40 cellular contexts compared by ENCODE assay signal in the genomic region with DNA sequence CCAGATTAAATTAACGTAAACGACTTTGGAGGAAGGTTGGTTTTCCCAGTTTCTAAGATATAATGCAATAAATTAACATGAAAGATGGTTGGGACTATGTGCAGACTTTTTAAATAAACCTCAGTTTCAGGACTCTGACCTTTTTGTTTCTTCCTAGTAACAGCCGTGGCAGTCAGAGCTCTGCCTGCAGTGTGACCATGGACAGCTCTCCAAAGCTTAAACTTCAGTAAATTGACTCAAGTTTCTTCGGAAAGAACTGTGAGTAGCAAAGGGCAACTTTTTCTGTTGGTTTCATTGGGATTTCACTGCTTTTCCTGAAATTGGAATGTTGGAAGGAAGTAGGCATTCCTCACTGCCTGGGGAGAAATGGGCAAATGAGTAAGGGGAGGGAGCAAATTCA. TPM values are rescaled to one million over a fixed set of nuclear protein-coding genes. Genes with fewer than 3 reads are reported as not detected.
"Had no signal": no experiment of that assay in that cellular context is flagged by ENCODE, and none has a peak within 500 bp of the region (broad histone marks: within the 10 kb centered on the region; RNA-seq: fewer than 3 reads in every experiment).

No MANE protein-coding gene starts in this region.

- H3K27me3 Mint-ChIP-seq: activated naive CD4-positive, alpha-beta T cell treated with anti-CD3 and anti-CD28 coated beads, Interleukin-2, amount 10 ng/mL, durations not matched to agents 7 days and 5 days; activated naive CD8-positive, alpha-beta T cell treated with anti-CD3 and anti-CD28 coated beads, Interleukin-2, amount 10 ng/mL, durations not matched to agents 7 days and 5 days; T-helper 17 cell had no signal

- H3K9me3 ChIP-seq: ascending aorta, colonic mucosa had no signal

- FAIRE-seq: endometrium, endothelial cell of umbilical vein had no signal

- H3K4me3 Mint-ChIP-seq: activated B cell treated with CpG ODN at 0.5 μM for 24 hours; activated CD8-positive, alpha-beta T cell treated with anti-CD3 and anti-CD28 coated beads for 36 hours; activated naive CD4-positive, alpha-beta T cell treated with anti-CD3 and anti-CD28 coated beads, Interleukin-2, amount 10 ng/mL, durations not matched to agents 7 days and 5 days; activated naive CD8-positive, alpha-beta T cell treated with anti-CD3 and anti-CD28 coated beads, Interleukin-2, amount 10 ng/mL, durations not matched to agents 7 days and 5 days; activated T-helper 1 cell treated with anti-CD3 and anti-CD28 coated beads, Interleukin-12 subunit alpha, Interleukin-12 subunit beta, Interleukin-2, Interleukin-4 antibody, amounts not matched to agents 30 ng/mL and 10 ng/mL and 1 ng/mL, durations not matched to agents 14 hours and 24 hours and 36 hours; brain; T-helper 17 cell; T-helper 2 cell treated with Interferon-gamma antibody and Interleukin-4, amounts not matched to agents 5 μg/mL and 100 μg/mL, for 36 hours had no signal

- H3K4me1 Mint-ChIP-seq: activated B cell treated with CpG ODN at 0.5 μM for 24 hours; activated naive CD4-positive, alpha-beta T cell treated with anti-CD3 and anti-CD28 coated beads, Interleukin-2, amount 10 ng/mL, durations not matched to agents 7 days and 5 days; activated naive CD8-positive, alpha-beta T cell treated with anti-CD3 and anti-CD28 coated beads, Interleukin-2, amount 10 ng/mL, durations not matched to agents 7 days and 5 days; brain; T-helper 17 cell had no signal

- H3K4me3 ChIP-seq: ascending aorta, breast epithelium, cardiac muscle cell, colonic mucosa, esophagus squamous epithelium, gastroesophageal sphincter, heart right ventricle had no signal

- H3K36me3 Mint-ChIP-seq: activated naive CD4-positive, alpha-beta T cell treated with anti-CD3 and anti-CD28 coated beads, Interleukin-2, amount 10 ng/mL, durations not matched to agents 7 days and 5 days; activated naive CD8-positive, alpha-beta T cell treated with anti-CD3 and anti-CD28 coated beads, Interleukin-2, amount 10 ng/mL, durations not matched to agents 7 days and 5 days; brain had no signal

- H3K27ac ChIP-seq: ascending aorta, breast epithelium, cardiac muscle cell, colonic mucosa, epithelial cell of prostate, esophagus squamous epithelium, gastroesophageal sphincter, heart right ventricle, WERI-Rb-1 had no signal

- DNase-seq: activated B cell treated with CpG ODN at 0.5 μM for 24 hours; activated CD4-positive, alpha-beta T cell treated with anti-CD3 and anti-CD28 coated beads for 48 hours; activated CD4-positive, alpha-beta T cell treated with anti-CD3 and anti-CD28 coated beads, Interleukin-2, amount 50 U/mL, for 1 hour; activated CD4-positive, alpha-beta T cell treated with anti-CD3 and anti-CD28 coated beads, Interleukin-2, amount 50 U/mL, for 48 hours; activated CD8-positive, alpha-beta memory T cell treated with anti-CD3 and anti-CD28 coated beads for 24 hours; activated CD8-positive, alpha-beta memory T cell treated with anti-CD3 and anti-CD28 coated beads, Interleukin-2, amount 50 U/mL, for 4 hours; activated CD8-positive, alpha-beta T cell treated with anti-CD3 and anti-CD28 coated beads for 36 hours; activated gamma-delta T cell; activated naive CD4-positive, alpha-beta T cell; activated naive CD4-positive, alpha-beta T cell treated with anti-CD3 and anti-CD28 coated beads, Interleukin-2, amount 10 ng/mL, durations not matched to agents 7 days and 5 days; activated naive CD8-positive, alpha-beta T cell treated with anti-CD3 and anti-CD28 coated beads, Interleukin-2, amount 10 ng/mL, durations not matched to agents 7 days and 5 days; activated T-cell treated with anti-CD3 and anti-CD28 coated beads, Interleukin-2, amount 50 U/mL, for 1 hour; activated T-cell treated with anti-CD3 and anti-CD28 coated beads, Interleukin-2, amount 50 U/mL, for 48 hours; central memory CD4-positive, alpha-beta T cell; cerebellar nuclear complex; colonic mucosa; effector CD8-positive, alpha-beta T cell; esophagus squamous epithelium; foreskin melanocyte; heart right ventricle; T-helper 17 cell; T1000; WERI-Rb-1 had no signal

- ATAC-seq: activated CD4-positive, CD25-positive, alpha-beta regulatory T cell treated with anti-CD3 and anti-CD28 coated beads, Interleukin-2, amount 50 U/mL, for 24 hours; activated CD8-positive, alpha-beta T cell treated with anti-CD3 and anti-CD28 coated beads for 36 hours; activated naive CD4-positive, alpha-beta T cell treated with anti-CD3 and anti-CD28 coated beads, Interleukin-2, amount 50 U/mL, for 72 hours; gastroesophageal sphincter; heart right ventricle; T-helper 17 cell had no signal

- H3K4me1 ChIP-seq: ascending aorta, breast epithelium, colonic mucosa, esophagus squamous epithelium, gastroesophageal sphincter, heart right ventricle had no signal

- H3K27ac Mint-ChIP-seq: activated B cell treated with CpG ODN at 0.5 μM for 24 hours; activated CD8-positive, alpha-beta T cell treated with anti-CD3 and anti-CD28 coated beads for 36 hours; activated naive CD4-positive, alpha-beta T cell treated with anti-CD3 and anti-CD28 coated beads, Interleukin-2, amount 10 ng/mL, durations not matched to agents 7 days and 5 days; activated naive CD4-positive, alpha-beta T cell treated with anti-CD3 and anti-CD28 coated beads, Interleukin-2, amount 50 U/mL, for 72 hours; activated naive CD8-positive, alpha-beta T cell treated with anti-CD3 and anti-CD28 coated beads, Interleukin-2, amount 10 ng/mL, durations not matched to agents 7 days and 5 days; activated T-helper 1 cell treated with anti-CD3 and anti-CD28 coated beads, Interleukin-12 subunit alpha, Interleukin-12 subunit beta, Interleukin-2, Interleukin-4 antibody, amounts not matched to agents 30 ng/mL and 10 ng/mL and 1 ng/mL, durations not matched to agents 14 hours and 24 hours and 36 hours; brain; T-helper 17 cell; T-helper 2 cell treated with Interferon-gamma antibody and Interleukin-4, amounts not matched to agents 5 μg/mL and 100 μg/mL, for 36 hours had no signal

RNA-seq across cellular contexts. Expression of gene USP29, which starts 4.1 kb away (rescaled TPM):
- total RNA-seq: activated B cell treated with CpG ODN at 0.5 μM for 24 hours; activated CD8-positive, alpha-beta T cell treated with anti-CD3 and anti-CD28 coated beads for 36 hours; activated naive CD4-positive, alpha-beta T cell treated with anti-CD3 and anti-CD28 coated beads, Interleukin-2, amount 50 U/mL, for 72 hours; activated naive CD8-positive, alpha-beta T cell treated with anti-CD3 and anti-CD28 coated beads, Interleukin-2, amount 10 ng/mL, durations not matched to agents 7 days and 5 days; activated T-helper 1 cell treated with anti-CD3 and anti-CD28 coated beads, Interleukin-12 subunit alpha, Interleukin-12 subunit beta, Interleukin-2, Interleukin-4 antibody, amounts not matched to agents 30 ng/mL and 10 ng/mL and 1 ng/mL, durations not matched to agents 14 hours and 24 hours and 36 hours; ascending aorta; breast epithelium; cardiac muscle cell; colonic mucosa; dermis microvascular lymphatic vessel endothelial cell; endothelial cell of umbilical vein; esophagus squamous epithelium; fibroblast of lung; gastroesophageal sphincter; glomerular endothelial cell; heart right ventricle; T-helper 17 cell had no signal
- polyA plus RNA-seq: cardiac muscle cell, endothelial cell of umbilical vein, esophagus, fibroblast of lung, heart right ventricle had no signal

RNA-seq across cellular contexts. Expression of gene ZIM3, which starts 21.1 kb away (rescaled TPM):
- total RNA-seq: activated B cell treated with CpG ODN at 0.5 μM for 24 hours; activated CD8-positive, alpha-beta T cell treated with anti-CD3 and anti-CD28 coated beads for 36 hours; activated naive CD4-positive, alpha-beta T cell treated with anti-CD3 and anti-CD28 coated beads, Interleukin-2, amount 50 U/mL, for 72 hours; activated naive CD8-positive, alpha-beta T cell treated with anti-CD3 and anti-CD28 coated beads, Interleukin-2, amount 10 ng/mL, durations not matched to agents 7 days and 5 days; activated T-helper 1 cell treated with anti-CD3 and anti-CD28 coated beads, Interleukin-12 subunit alpha, Interleukin-12 subunit beta, Interleukin-2, Interleukin-4 antibody, amounts not matched to agents 30 ng/mL and 10 ng/mL and 1 ng/mL, durations not matched to agents 14 hours and 24 hours and 36 hours; ascending aorta; breast epithelium; cardiac muscle cell; colonic mucosa; dermis microvascular lymphatic vessel endothelial cell; endothelial cell of umbilical vein; esophagus squamous epithelium; fibroblast of lung; fibroblast of villous mesenchyme; gastroesophageal sphincter; glomerular endothelial cell; heart right ventricle; T-helper 17 cell had no signal
- polyA plus RNA-seq: cardiac muscle cell, endothelial cell of umbilical vein, esophagus, fibroblast of lung, heart right ventricle had no signal

RNA-seq across cellular contexts. Expression of gene DUXA, which starts 43.4 kb away (rescaled TPM):
- total RNA-seq: activated B cell treated with CpG ODN at 0.5 μM for 24 hours; activated CD8-positive, alpha-beta T cell treated with anti-CD3 and anti-CD28 coated beads for 36 hours; activated naive CD4-positive, alpha-beta T cell treated with anti-CD3 and anti-CD28 coated beads, Interleukin-2, amount 50 U/mL, for 72 hours; activated naive CD8-positive, alpha-beta T cell treated with anti-CD3 and anti-CD28 coated beads, Interleukin-2, amount 10 ng/mL, durations not matched to agents 7 days and 5 days; activated T-helper 1 cell treated with anti-CD3 and anti-CD28 coated beads, Interleukin-12 subunit alpha, Interleukin-12 subunit beta, Interleukin-2, Interleukin-4 antibody, amounts not matched to agents 30 ng/mL and 10 ng/mL and 1 ng/mL, durations not matched to agents 14 hours and 24 hours and 36 hours; ascending aorta; breast epithelium; cardiac muscle cell; colonic mucosa; dermis microvascular lymphatic vessel endothelial cell; endothelial cell of umbilical vein; esophagus squamous epithelium; fibroblast of lung; fibroblast of villous mesenchyme; gastroesophageal sphincter; glomerular endothelial cell; heart right ventricle; T-helper 17 cell had no signal
- polyA plus RNA-seq: cardiac muscle cell, endothelial cell of umbilical vein, esophagus, fibroblast of lung, heart right ventricle had no signal
